23 cellular contexts compared by ENCODE assay signal in the genomic region with DNA sequence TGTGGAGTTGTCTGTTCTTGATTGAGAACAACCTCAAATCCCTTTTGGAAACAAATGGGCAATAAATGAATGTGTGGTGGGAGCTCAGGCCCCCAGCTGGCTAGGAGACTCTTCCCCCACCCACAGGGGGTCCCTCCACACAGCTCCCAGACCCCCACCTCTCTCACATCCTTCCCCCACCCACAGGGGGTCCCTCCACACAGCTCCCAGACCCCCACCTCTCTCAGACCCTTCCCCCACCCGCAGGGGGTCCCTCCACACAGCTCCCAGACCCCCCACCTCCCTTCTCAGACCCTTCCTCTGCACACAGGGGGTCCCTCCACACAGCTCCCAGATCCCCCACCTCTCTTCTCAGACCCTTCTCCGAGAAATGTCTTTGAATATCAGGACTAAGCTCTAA.
A peak's percentile ranks its signal among the peaks of the same experiment; 100 is the strongest.
DNase-seq lines count a peak whose midpoint lies in the region; ATAC-seq and TF ChIP-seq lines count a peak whose summit lies in the region.
"Had no signal": no experiment of that assay in that cellular context is flagged by ENCODE, and none has a peak within 500 bp of the region (broad histone marks: within the 10 kb centered on the region; RNA-seq: fewer than 3 reads in every experiment).

No MANE protein-coding gene starts in this region.

- intact Hi-C loops in testis (cut with DNase I; ENCODE audit: low total_unique reads), result no loop called here

- H3K4me3 ChIP-seq in endodermal cell (ENCODE audit: low read length) (no peak overlapping the region), mesodermal cell (ENCODE audit: extremely low read depth, insufficient read depth, low read length, poor library complexity, severe bottlenecking) (no peak overlapping the region), testis (no peak overlapping the region)
- H3K4me3 ChIP-seq: A549, MG63, Peyer's patch had no signal

- no peak for DNase-seq in stimulated activated naive CD8-positive, alpha-beta T cell treated with anti-CD3 and anti-CD28 coated beads, Interleukin-15, amount 100 ng/mL, for 72 hours
- no peak for DNase-seq in stimulated activated naive CD8-positive, alpha-beta T cell treated with anti-CD3 and anti-CD28 coated beads, Interleukin-15, Interleukin-2, amounts not matched to agents 100 U/mL and 50 U/mL, for 24 hours
- DNase-seq in endodermal cell, result no peak
- no peak for DNase-seq in testis
- no peak for DNase-seq in dermis blood vessel endothelial cell
- no peak for DNase-seq in activated T-cell treated with anti-CD3 and anti-CD28 coated beads for 4 hours
- no peak for DNase-seq in MV-4-11 (lab: John Stamatoyannopoulos, UW)
- DNase-seq: AML-193; C1 segment of cervical spinal cord; CD4-positive, alpha-beta memory T cell; COR-L47; DMS53; IMR-90; KG1; MG63; NCI-H1694; NCI-H2029 treated with DMSO at 0.1 percent for 48 hours; NCI-H510A; NCI-H69; SHP77 treated with DMSO at 0.1 percent for 48 hours had no signal

- no peaks in the 10 kb centered on the region for H3K4me1 Mint-ChIP-seq in stimulated activated naive CD8-positive, alpha-beta T cell treated with anti-CD3 and anti-CD28 coated beads, Interleukin-15, amount 100 ng/mL, for 72 hours
- H3K4me1 Mint-ChIP-seq in endodermal cell, result peaks cover 33% of the 10 kb centered on the region
- H3K4me1 Mint-ChIP-seq: CD4-positive, alpha-beta memory T cell had no signal

- TF ChIP-seq CTCF in endodermal cell (conservative IDR thresholded peaks at IDR 0.05), result no peak
- no peak for TF ChIP-seq CTCF in testis (IDR thresholded peaks at IDR 0.05)

- 45 to 60% methylated on average over 1 to 2 of the region's 2 CpGs for WGBS in endodermal cell (ENCODE audit: insufficient coverage in 1 of 2, insufficient read length in 1 of 2), 2 experiments
- 80 to 86% methylated on average over 1 of the region's 2 CpGs for WGBS in mesodermal cell (ENCODE audit: insufficient coverage in 2 of 2), 2 experiments
- WGBS in testis, 2 donors, result 74 to 87% methylated on average over 2 of the region's 2 CpGs

- no peak overlapping the region for H3K4me3 Mint-ChIP-seq in stimulated activated naive CD8-positive, alpha-beta T cell treated with anti-CD3 and anti-CD28 coated beads, Interleukin-15, amount 100 ng/mL, for 72 hours
- peak overlapping the region; percentile 25 for H3K4me3 Mint-ChIP-seq in endodermal cell
- H3K4me3 Mint-ChIP-seq: CD4-positive, alpha-beta memory T cell had no signal

- H3K27ac Mint-ChIP-seq in stimulated activated naive CD8-positive, alpha-beta T cell treated with anti-CD3 and anti-CD28 coated beads, Interleukin-15, amount 100 ng/mL, for 72 hours, result no peak overlapping the region
- peak overlapping the region; percentile 83 for H3K27ac Mint-ChIP-seq in endodermal cell

- no peaks in the 10 kb centered on the region for H3K9me3 Mint-ChIP-seq in stimulated activated naive CD8-positive, alpha-beta T cell treated with anti-CD3 and anti-CD28 coated beads, Interleukin-15, amount 100 ng/mL, for 72 hours
- no peaks in the 10 kb centered on the region for H3K9me3 Mint-ChIP-seq in endodermal cell

- peak; percentile 51 for ATAC-seq in stimulated activated naive CD8-positive, alpha-beta T cell treated with anti-CD3 and anti-CD28 coated beads, Interleukin-15, amount 100 ng/mL, for 72 hours
- no peak for ATAC-seq in stimulated activated naive CD8-positive, alpha-beta T cell treated with anti-CD3 and anti-CD28 coated beads, Interleukin-15, Interleukin-2, amounts not matched to agents 100 U/mL and 50 U/mL, for 24 hours
- ATAC-seq: A549 had no signal

- H3K36me3 ChIP-seq in endodermal cell (ENCODE audit: control insufficient read depth, insufficient read depth, low read length) (no peaks in the 10 kb centered on the region), mesodermal cell (ENCODE audit: control insufficient read depth, insufficient read depth, low read length) (no peaks in the 10 kb centered on the region), testis (ENCODE audit: low read depth, missing control alignments) (no peaks in the 10 kb centered on the region)
- H3K36me3 ChIP-seq: MG63, Peyer's patch had no signal

- H3K27ac ChIP-seq in endodermal cell (ENCODE audit: low read depth, low read length) (peak overlapping the region; percentile 26), mesodermal cell (ENCODE audit: low read depth, low read length, severe bottlenecking) (peak overlapping the region; percentile 90), testis (peak overlapping the region; percentile 79 to 84)
- H3K27ac ChIP-seq: A549, Peyer's patch had no signal

- peaks cover 6% of the 10 kb centered on the region for H3K4me1 ChIP-seq in endodermal cell (ENCODE audit: control insufficient read depth, insufficient read depth, low read length)
- H3K4me1 ChIP-seq in mesodermal cell (ENCODE audit: control insufficient read depth, insufficient read depth, low read length, poor library complexity, severe bottlenecking), result peaks cover 51% of the 10 kb centered on the region
- H3K4me1 ChIP-seq in testis, result peaks cover 4% of the 10 kb centered on the region
- H3K4me1 ChIP-seq: Peyer's patch had no signal

- H3K9ac ChIP-seq in endodermal cell (ENCODE audit: extremely low read depth, low read length, poor library complexity, severe bottlenecking), result peak overlapping the region; percentile 22

- peaks cover 9% of the 10 kb centered on the region for H3K27me3 Mint-ChIP-seq in stimulated activated naive CD8-positive, alpha-beta T cell treated with anti-CD3 and anti-CD28 coated beads, Interleukin-15, amount 100 ng/mL, for 72 hours
- H3K27me3 Mint-ChIP-seq in endodermal cell (ENCODE audit: insufficient read depth), result peaks cover 1% of the 10 kb centered on the region

- H3K36me3 Mint-ChIP-seq in endodermal cell (ENCODE audit: low read depth), result no peaks in the 10 kb centered on the region
- H3K36me3 Mint-ChIP-seq: CD4-positive, alpha-beta memory T cell had no signal

- H3K9me3 ChIP-seq in endodermal cell (ENCODE audit: control insufficient read depth, low read length) (no peaks in the 10 kb centered on the region), mesodermal cell (ENCODE audit: control insufficient read depth, low read length) (no peaks in the 10 kb centered on the region), testis (no peaks in the 10 kb centered on the region)
- H3K9me3 ChIP-seq: A549, MG63, Peyer's patch had no signal

- no peaks in the 10 kb centered on the region for H3K27me3 ChIP-seq in endodermal cell (ENCODE audit: control insufficient read depth, insufficient read depth, low read length, poor library complexity, severe bottlenecking)
- no peaks in the 10 kb centered on the region for H3K27me3 ChIP-seq in testis
- H3K27me3 ChIP-seq: Peyer's patch had no signal

- no peak for TF ChIP-seq POLR2A in testis (IDR thresholded peaks at IDR 0.05)

Comparison
In these comparisons a context has a peak if more than half of its experiments do, and no peak if none do; other contexts are left out.
1. H3K27ac ChIP-seq: peak in every context shown above with its lines; median percentile 90 in mesodermal cell; 82 in testis; 26 in endodermal cell.